13 cellular contexts compared by ENCODE assay signal in genomic region chr10:114095676-114096331, GRCh38. TPM values are rescaled to one million over a fixed set of nuclear protein-coding genes. Genes with fewer than 3 reads are reported as not detected.
DNase-seq lines count a peak whose midpoint lies in the region; ATAC-seq and TF ChIP-seq lines count a peak whose summit lies in the region.
"Had no signal": no experiment of that assay in that cellular context is flagged by ENCODE, and none has a peak within 500 bp of the region (broad histone marks: within the 10 kb centered on the region; RNA-seq: fewer than 3 reads in every experiment).

No MANE protein-coding gene starts in this region.

- H3K4me3 ChIP-seq in naive thymus-derived CD4-positive, alpha-beta T cell (ENCODE audit: low read length): no peak overlapping the region
- H3K4me3 ChIP-seq in brain microvascular endothelial cell (ENCODE audit: low read depth, low read length): no peak overlapping the region
- H3K4me3 ChIP-seq: GM23338 had no signal

- no peak for TF ChIP-seq CTCF in brain microvascular endothelial cell (IDR thresholded peaks at IDR 0.05; ENCODE audit: low read depth, low read length, missing control alignments)

- no peak overlapping the region for H3K27ac Mint-ChIP-seq in naive thymus-derived CD4-positive, alpha-beta T cell
- H3K27ac Mint-ChIP-seq: activated T-helper 2 cell treated with anti-CD3 and anti-CD28 coated beads, Interferon-gamma antibody, Interleukin-2, Interleukin-4, amounts not matched to agents 10 μg/mL and 5 μg/mL and 100 μg/mL, durations not matched to agents 14 hours and 24 hours and 36 hours; GM23338 had no signal

- peaks cover 0 to 6% (median 0%) of the 10 kb centered on the region in 11 donors for H3K9me3 Mint-ChIP-seq in naive thymus-derived CD4-positive, alpha-beta T cell
- H3K9me3 Mint-ChIP-seq: GM23338 had no signal

- peaks cover 0 to 4% (median 0%) of the 10 kb centered on the region in 5 donors for H3K36me3 Mint-ChIP-seq in naive thymus-derived CD4-positive, alpha-beta T cell

- peak; percentile 60 for ATAC-seq in GM18498 (IDR thresholded peaks at IDR 0.05; ENCODE audit: unreplicated experiment)
- ATAC-seq in GM21825 (IDR thresholded peaks at IDR 0.05; ENCODE audit: unreplicated experiment): peak; percentile 69
- peak; percentile 69 for ATAC-seq in naive thymus-derived CD4-positive, alpha-beta T cell
- ATAC-seq: GM23338 had no signal

- in situ Hi-C loops in brain microvascular endothelial cell (cut with HindIII; ENCODE audit: low pct_ligation_motif_present, low sequenced_read_pairs): no loop called here

- H3K4me1 ChIP-seq in naive thymus-derived CD4-positive, alpha-beta T cell (ENCODE audit: control insufficient read depth in 2 of 2, insufficient read depth in 2 of 2, low read length in 2 of 2): peaks cover 16 to 28% of the 10 kb centered on the region in 2 donors

- no peaks in the 10 kb centered on the region for H3K9me3 ChIP-seq in naive thymus-derived CD4-positive, alpha-beta T cell (ENCODE audit: control insufficient read depth in 2 of 3, low read length in 3 of 3)

- H3K27ac ChIP-seq in naive thymus-derived CD4-positive, alpha-beta T cell (ENCODE audit: low read depth, low read length): no peak overlapping the region
- no peak overlapping the region for H3K27ac ChIP-seq in brain microvascular endothelial cell
- H3K27ac ChIP-seq: epithelial cell of prostate had no signal

- H3K27me3 ChIP-seq in naive thymus-derived CD4-positive, alpha-beta T cell (ENCODE audit: control insufficient read depth in 2 of 2, insufficient read depth in 2 of 2, low read length in 2 of 2): peaks cover 0 to under 1% of the 10 kb centered on the region in 2 donors
- H3K27me3 ChIP-seq in brain microvascular endothelial cell (replicated peaks): no peaks in the 10 kb centered on the region

- peaks cover 25 to 56% (median 39%) of the 10 kb centered on the region in 7 donors for H3K4me1 Mint-ChIP-seq in naive thymus-derived CD4-positive, alpha-beta T cell

- peaks cover 9 to 57% (median 13%) of the 10 kb centered on the region in 5 donors for H3K27me3 Mint-ChIP-seq in naive thymus-derived CD4-positive, alpha-beta T cell

- POLR2A ChIA-PET in naive thymus-derived CD4-positive, alpha-beta T cell (lab: Charles Lee): no interaction called here

- CTCF ChIA-PET in naive thymus-derived CD4-positive, alpha-beta T cell (lab: Charles Lee): no interaction called here

- intact Hi-C loops in naive thymus-derived CD4-positive, alpha-beta T cell (cut with micrococcal nuclease): loop anchor here in 1 of 2 donors (5.0 kb wide), 1 partner anchor 49 kb away; no protein-coding TSS in a partner anchor

- H3K36me3 ChIP-seq in naive thymus-derived CD4-positive, alpha-beta T cell (ENCODE audit: control insufficient read depth in 2 of 3, insufficient read depth in 3 of 3, low read length in 3 of 3): no peaks in the 10 kb centered on the region
- H3K36me3 ChIP-seq in brain microvascular endothelial cell (replicated peaks): no peaks in the 10 kb centered on the region

- peak overlapping the region in 9 of 10 donors; percentile 15 to 63 (median 56) for H3K4me3 Mint-ChIP-seq in naive thymus-derived CD4-positive, alpha-beta T cell
- H3K4me3 Mint-ChIP-seq: GM23338 had no signal

- DNase-seq in NAMALWA (ENCODE audit: low spot score): peak; percentile 46
- peak in 4 of 9 donors; percentile 24 to 34 (median 30) for DNase-seq in naive thymus-derived CD4-positive, alpha-beta T cell
- DNase-seq in SHP77 (lab: John Stamatoyannopoulos, UW): no peak
- DNase-seq in AG08395 (ENCODE audit: low spot score): no peak
- no peak for DNase-seq in brain microvascular endothelial cell
- no peak for DNase-seq in NCI-H187 (lab: John Stamatoyannopoulos, UW)
- DNase-seq: DMS 273 treated with DMSO at 0.1 percent for 48 hours; stimulated activated naive CD4-positive, alpha-beta T cell treated with Interleukin-2 at 50 U/mL for 16 hours had no signal

RNA-seq across cellular contexts. Expression of gene ADRB1, which starts 52.1 kb away (rescaled TPM):
- total RNA-seq in naive thymus-derived CD4-positive, alpha-beta T cell: under 1 TPM in 2 of 5 experiments, not detected in 3; 0.29 to 0.64 TPM
- not detected for polyA plus RNA-seq in naive thymus-derived CD4-positive, alpha-beta T cell
- total RNA-seq: activated T-helper 2 cell treated with anti-CD3 and anti-CD28 coated beads, Interferon-gamma antibody, Interleukin-2, Interleukin-4, amounts not matched to agents 10 μg/mL and 5 μg/mL and 100 μg/mL, durations not matched to agents 14 hours and 24 hours and 36 hours had no signal
